ENCODE assay signal across 9 cellular contexts in genomic region chr22:38309614-38310517, GRCh38. TPM values are rescaled to one million over a fixed set of nuclear protein-coding genes. Genes with fewer than 3 reads are reported as not detected.
DNase-seq lines count a peak whose midpoint lies in the region; ATAC-seq and TF ChIP-seq lines count a peak whose summit lies in the region.
"Had no signal": no experiment of that assay in that cellular context is flagged by ENCODE, and none has a peak within 500 bp of the region (broad histone marks: within the 10 kb centered on the region; RNA-seq: fewer than 3 reads in every experiment).

No MANE protein-coding gene starts in this region.

- peaks cover 60% of the 10 kb centered on the region for H3K4me1 Mint-ChIP-seq in neural crest cell

- WGBS in esophagus squamous epithelium, 2 donors, result 39% methylated on average over 13 of the region's 18 CpGs; no CpG with 5 or more reads in 1 of the 2 donors

- H3K4me3 ChIP-seq in esophagus squamous epithelium, result peak overlapping the region in 1 of 4 donors; percentile 6

- peak; percentile 26 for ATAC-seq in Right ventricle myocardium inferior
- no peak for ATAC-seq in HG03175 (IDR thresholded peaks at IDR 0.05; ENCODE audit: unreplicated experiment)
- no peak for ATAC-seq in GM19324 (IDR thresholded peaks at IDR 0.05; ENCODE audit: low FRiP score, unreplicated experiment)

- H3K27me3 Mint-ChIP-seq in neural crest cell (ENCODE audit: low read depth), result no peaks in the 10 kb centered on the region

- no peak overlapping the region for H3K27ac Mint-ChIP-seq in neural crest cell (ENCODE audit: unreplicated experiment)

- TF ChIP-seq CTCF in esophagus squamous epithelium (IDR thresholded peaks at IDR 0.05) (no peak), neural crest cell (conservative IDR thresholded peaks at IDR 0.05) (no peak)

- H3K9me3 ChIP-seq in esophagus squamous epithelium, result no peaks in the 10 kb centered on the region

- intact Hi-C loops in Right ventricle myocardium inferior (cut with DNase I) (no loop called here), cardiac septum (cut with DNase I) (no loop called here), esophagus squamous epithelium (cut with DNase I) (no loop called here)

- peaks cover 48 to 99% (median 77%) of the 10 kb centered on the region in 3 donors for H3K4me1 ChIP-seq in esophagus squamous epithelium

- no peaks in the 10 kb centered on the region for H3K27me3 ChIP-seq in esophagus squamous epithelium

- peak overlapping the region; percentile 63 to 99 (median 88) for H3K27ac ChIP-seq in esophagus squamous epithelium

- H3K9me3 Mint-ChIP-seq in neural crest cell, result no peaks in the 10 kb centered on the region

- peaks cover 0 to 51% (median 0%) of the 10 kb centered on the region in 3 donors for H3K36me3 ChIP-seq in esophagus squamous epithelium

- H3K36me3 Mint-ChIP-seq in neural crest cell (ENCODE audit: low read depth), result no peaks in the 10 kb centered on the region

- H3K4me3 Mint-ChIP-seq in neural crest cell, result peak overlapping the region; percentile 34

- no peak for TF ChIP-seq POLR2A in esophagus squamous epithelium (IDR thresholded peaks at IDR 0.05)

- DNase-seq in Right ventricle myocardium inferior (ENCODE audit: missing footprints), result no peak
- no peak for DNase-seq in cardiac septum (ENCODE audit: low spot score)
- no peak for DNase-seq in esophagus squamous epithelium (lab: John Stamatoyannopoulos, UW)
- DNase-seq in neural crest cell (ENCODE audit: low read depth, low spot score), result no peak
- no peak for DNase-seq in NCI-H2227 (lab: John Stamatoyannopoulos, UW; ENCODE audit: unreplicated experiment)
- no peak for DNase-seq in NCI-H226
- DNase-seq: left cardiac atrium had no signal

RNA-seq across cellular contexts. Expression of gene CSNK1E, which starts 7.4 kb away (rescaled TPM):
- 55.4 TPM for total RNA-seq in Right ventricle myocardium inferior
- 95.7 TPM for total RNA-seq in cardiac septum
- 10 to 100 TPM; 40.8 to 94.4 (median 55.9) TPM for total RNA-seq in esophagus squamous epithelium
- total RNA-seq in neural crest cell, result 243 and 250 TPM in 2 replicates

RNA-seq across cellular contexts. Expression of gene TMEM184B, which starts 37.1 kb away (rescaled TPM):
- total RNA-seq in Right ventricle myocardium inferior, result 43.1 TPM
- 58.1 TPM for total RNA-seq in cardiac septum
- total RNA-seq in esophagus squamous epithelium, result 10 to 100 TPM; 22.5 to 55.1 (median 28.3) TPM
- total RNA-seq in neural crest cell, result 58.3 and 60.3 TPM in 2 replicates
